Comparison of ENCODE assay signal across 17 cellular contexts in genomic region chr20:9515211-9515580, GRCh38. TPM values are rescaled to one million over a fixed set of nuclear protein-coding genes. Genes with fewer than 3 reads are reported as not detected.
DNase-seq lines count a peak whose midpoint lies in the region; ATAC-seq and TF ChIP-seq lines count a peak whose summit lies in the region.
"Had no signal": no experiment of that assay in that cellular context is flagged by ENCODE, and none has a peak within 500 bp of the region (broad histone marks: within the 10 kb centered on the region; RNA-seq: fewer than 3 reads in every experiment).

No MANE protein-coding gene starts in this region.

- H3K79me2 ChIP-seq in MM.1S (ENCODE audit: low read length) (peaks cover 86% of the 10 kb centered on the region), osteoblast (ENCODE audit: insufficient read depth, low read length) (no peaks in the 10 kb centered on the region)

- no peak for ATAC-seq in GM19324 (IDR thresholded peaks at IDR 0.05; ENCODE audit: low FRiP score, unreplicated experiment)
- no peak for ATAC-seq in GM21737 (IDR thresholded peaks at IDR 0.05; ENCODE audit: unreplicated experiment)
- ATAC-seq: activated naive CD4-positive, alpha-beta T cell treated with anti-CD3 and anti-CD28 coated beads, Interleukin-2, amount 50 U/mL, for 72 hours had no signal

- H3K4me1 ChIP-seq in ES-I3 (ENCODE audit: insufficient read depth, low read length) (peaks cover 17% of the 10 kb centered on the region; the same call in 1 of the 2 replicates), MM.1S (ENCODE audit: low read length) (peaks cover 21% of the 10 kb centered on the region), osteoblast (ENCODE audit: insufficient read depth, low read length) (peaks cover 6% of the 10 kb centered on the region)
- H3K4me1 ChIP-seq: psoas muscle had no signal

- no peaks in the 10 kb centered on the region for H3K27me3 ChIP-seq in MM.1S (replicated peaks; ENCODE audit: insufficient read depth, low read length)
- peaks cover 81% of the 10 kb centered on the region for H3K27me3 ChIP-seq in osteoblast (ENCODE audit: insufficient read depth, low read length)

- no peaks in the 10 kb centered on the region for H3K9me3 ChIP-seq in ES-I3 (ENCODE audit: control insufficient read depth, insufficient read depth, low read length)
- H3K9me3 ChIP-seq in MM.1S (replicated peaks; ENCODE audit: insufficient read depth, low read length): no peaks in the 10 kb centered on the region
- no peaks in the 10 kb centered on the region for H3K9me3 ChIP-seq in osteoblast (ENCODE audit: low read depth, low read length)
- H3K9me3 ChIP-seq: psoas muscle had no signal

- H3K4me2 ChIP-seq in MM.1S (ENCODE audit: low read depth, low read length): peak overlapping the region; percentile 80
- peak overlapping the region; percentile 44 for H3K4me2 ChIP-seq in osteoblast (ENCODE audit: insufficient read depth, low read length)

- H2AFZ ChIP-seq in MM.1S (ENCODE audit: low read length): no peak overlapping the region
- H2AFZ ChIP-seq in osteoblast (ENCODE audit: low read length): no peak overlapping the region

- H3K4me3 ChIP-seq in MM.1S (ENCODE audit: low read length) (peak overlapping the region; percentile 90), osteoblast (ENCODE audit: insufficient read depth, low read length) (no peak overlapping the region)

- H3K9ac ChIP-seq in ES-I3 (ENCODE audit: low read depth, low read length) (peak overlapping the region; percentile 81; the same call in 1 of the 2 replicates), MM.1S (ENCODE audit: low read length) (peak overlapping the region; percentile 94)

- no peaks in the 10 kb centered on the region for H3K9me2 ChIP-seq in MM.1S (replicated peaks; ENCODE audit: insufficient read depth, low read length)

- H3K4me1 Mint-ChIP-seq in endothelial cell (ENCODE audit: unreplicated experiment) (peaks cover 14% of the 10 kb centered on the region), HFFc6 (ENCODE audit: low read depth) (peaks cover 8% of the 10 kb centered on the region; the same call in 1 of the 2 replicates)

- DNase-seq in MM.1S: peak; percentile 37
- DNase-seq in endothelial cell (ENCODE audit: low spot score): no peak
- DNase-seq in osteoblast (ENCODE audit: insufficient read length, low spot score, missing footprints): no peak
- no peak for DNase-seq in HFFc6
- no peak for DNase-seq in SHP77 (lab: John Stamatoyannopoulos, UW)
- DNase-seq: activated CD4-positive, alpha-beta T cell treated with anti-CD3 and anti-CD28 coated beads, Interleukin-2, amount 50 U/mL, for 4 hours; cortex of kidney; NCI-H2107; OCI-M1; psoas muscle had no signal

- H4K20me1 ChIP-seq in MM.1S (ENCODE audit: insufficient read depth, low read length) (no peaks in the 10 kb centered on the region), osteoblast (ENCODE audit: insufficient read depth, low read length) (no peaks in the 10 kb centered on the region)

- H3K27ac ChIP-seq in MM.1S (ENCODE audit: low read length) (peak overlapping the region; percentile 83; the same call in 1 of the 2 replicates), osteoblast (ENCODE audit: low read depth, low read length) (no peak overlapping the region)
- H3K27ac ChIP-seq: psoas muscle had no signal

- H3K36me3 ChIP-seq in ES-I3 (ENCODE audit: insufficient read depth, low read length) (no peaks in the 10 kb centered on the region), MM.1S (replicated peaks; ENCODE audit: insufficient read depth, low read length) (0 out of 2 replicates have a peak, but pooled peaks cover 11% of the 10 kb centered on the region), osteoblast (ENCODE audit: insufficient read depth, low read length) (no peaks in the 10 kb centered on the region)

- H3F3A ChIP-seq in MM.1S (ENCODE audit: insufficient read depth, low read length): peaks cover 59% of the 10 kb centered on the region

- H3K27ac Mint-ChIP-seq in endothelial cell (ENCODE audit: unreplicated experiment) (no peak overlapping the region), HFFc6 (no peak overlapping the region)
- H3K27ac Mint-ChIP-seq: activated naive CD4-positive, alpha-beta T cell treated with anti-CD3 and anti-CD28 coated beads, Interleukin-2, amount 50 U/mL, for 72 hours; T-helper 1 cell treated with Interleukin-12 subunit alpha and Interleukin-12 subunit beta and Interleukin-4 antibody, amounts not matched to agents 30 μg/mL and 1 μg/mL, for 36 hours had no signal

- no peaks in the 10 kb centered on the region for H3K27me3 Mint-ChIP-seq in endothelial cell (ENCODE audit: unreplicated experiment)
- H3K27me3 Mint-ChIP-seq in HFFc6 (ENCODE audit: insufficient read depth): peaks cover 59% of the 10 kb centered on the region

- H3K36me3 Mint-ChIP-seq in endothelial cell (ENCODE audit: low read depth, unreplicated experiment) (no peaks in the 10 kb centered on the region), HFFc6 (ENCODE audit: low read depth) (no peaks in the 10 kb centered on the region)
- H3K36me3 Mint-ChIP-seq: activated naive CD4-positive, alpha-beta T cell treated with anti-CD3 and anti-CD28 coated beads, Interleukin-2, amount 50 U/mL, for 72 hours had no signal

- H3K4me3 Mint-ChIP-seq in endothelial cell (ENCODE audit: unreplicated experiment) (peak overlapping the region; percentile 42), HFFc6 (no peak overlapping the region)
- H3K4me3 Mint-ChIP-seq: T-helper 1 cell treated with Interleukin-12 subunit alpha and Interleukin-12 subunit beta and Interleukin-4 antibody, amounts not matched to agents 30 μg/mL and 1 μg/mL, for 36 hours had no signal

- TF ChIP-seq CTCF in MM.1S (IDR thresholded peaks at IDR 0.05; ENCODE audit: low read length) (no peak), endothelial cell (IDR thresholded peaks at IDR 0.05; ENCODE audit: unreplicated experiment) (no peak), osteoblast (IDR thresholded peaks at IDR 0.05; ENCODE audit: extremely low read depth, low read depth, low read length) (no peak), HFFc6 (IDR thresholded peaks at IDR 0.05) (no peak)

- H3K9me3 Mint-ChIP-seq in endothelial cell (ENCODE audit: unreplicated experiment): no peaks in the 10 kb centered on the region
- no peaks in the 10 kb centered on the region for H3K9me3 Mint-ChIP-seq in HFFc6
- H3K9me3 Mint-ChIP-seq: activated naive CD4-positive, alpha-beta T cell treated with anti-CD3 and anti-CD28 coated beads, Interleukin-2, amount 50 U/mL, for 72 hours; T-helper 1 cell treated with Interleukin-12 subunit alpha and Interleukin-12 subunit beta and Interleukin-4 antibody, amounts not matched to agents 30 μg/mL and 1 μg/mL, for 36 hours had no signal

RNA-seq across cellular contexts. Expression of gene LAMP5, which starts 0.8 kb away (rescaled TPM):
- total RNA-seq in endothelial cell (ENCODE audit: unreplicated experiment) (0.80 TPM), osteoblast (under 0.01 and 0.29 TPM in 2 replicates)
- not detected for total RNA-seq in HFFc6 (2021; fragmentation: NEBNext Ultra II Directional; extraction: Animal tissue kit (Norgen Biotek cat#: 25700))
- total RNA-seq: activated naive CD4-positive, alpha-beta T cell treated with anti-CD3 and anti-CD28 coated beads, Interleukin-2, amount 50 U/mL, for 72 hours; glomerular endothelial cell; IMR-90; psoas muscle had no signal
